ENCODE assay signal across 24 cellular contexts in the genomic region with DNA sequence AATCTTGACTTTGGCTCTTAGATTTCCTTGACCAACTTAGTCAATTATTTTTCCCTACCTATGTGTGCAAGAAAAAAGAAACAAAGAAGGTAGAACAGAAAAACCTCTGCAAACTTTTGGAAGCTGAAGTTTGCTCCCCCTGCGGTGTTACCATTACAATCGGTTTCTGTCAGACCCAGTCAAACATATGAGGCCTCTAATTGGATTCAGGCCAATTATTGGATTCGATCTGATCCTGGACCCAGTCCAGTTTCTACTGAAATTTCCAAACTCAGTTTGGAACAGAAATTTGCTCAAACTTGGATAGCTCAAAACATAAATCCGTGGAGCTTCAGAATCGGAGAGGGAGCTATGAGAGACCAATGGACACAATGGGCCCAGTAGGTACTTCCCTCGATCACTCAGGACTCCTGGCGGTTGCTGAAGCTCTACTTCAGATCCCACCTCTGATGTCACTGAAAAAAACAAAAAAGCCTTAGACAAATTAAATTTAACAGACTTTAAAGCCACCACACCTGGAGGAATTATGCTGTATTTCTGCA.
"Had no signal": no experiment of that assay in that cellular context is flagged by ENCODE, and none has a peak within 500 bp of the region (broad histone marks: within the 10 kb centered on the region; RNA-seq: fewer than 3 reads in every experiment).

No MANE protein-coding gene starts in this region.

- H3K4me3 ChIP-seq: esophagus squamous epithelium, heart right ventricle, lung, prostate gland, right atrium auricular region, sigmoid colon, thoracic aorta, tibial nerve, upper lobe of left lung had no signal

- DNase-seq: cortex of kidney; effector memory CD8-positive, alpha-beta T cell; erythroblast; esophagus squamous epithelium; foreskin melanocyte; glutamatergic neuron; heart right ventricle; hippocampal formation; naive thymus-derived CD4-positive, alpha-beta T cell; nucleus accumbens; sigmoid colon; stimulated activated CD4-positive, alpha-beta T cell treated with anti-CD3 and anti-CD28 coated beads, Interleukin-2, amount 100 ng/mL, for 24 hours; stimulated activated CD4-positive, alpha-beta T cell treated with anti-CD3 and anti-CD28 coated beads, Interleukin-4, amount 100 ng/mL, for 4 hours; stimulated activated naive CD8-positive, alpha-beta T cell treated with anti-CD3 and anti-CD28 coated beads, Interleukin-15, Interleukin-2, amounts not matched to agents 100 U/mL and 50 U/mL, for 24 hours; upper lobe of left lung had no signal

- H3K4me1 ChIP-seq: esophagus squamous epithelium, heart right ventricle, prostate gland, right atrium auricular region, sigmoid colon, tibial nerve, upper lobe of left lung had no signal

- H3K36me3 ChIP-seq: esophagus squamous epithelium, heart right ventricle, prostate gland, right atrium auricular region, sigmoid colon, thoracic aorta, tibial nerve, upper lobe of left lung had no signal

- H3K27ac ChIP-seq: esophagus squamous epithelium, heart right ventricle, prostate gland, right atrium auricular region, sigmoid colon, thoracic aorta, tibial nerve, upper lobe of left lung had no signal

- ATAC-seq: effector memory CD8-positive, alpha-beta T cell; heart right ventricle; naive thymus-derived CD4-positive, alpha-beta T cell; stimulated activated memory B cell treated with anti-CD40 and anti-IgM and Interleukin-4, amounts not matched to agents 10 μg/mL and 1 μg/mL and 100 μg/mL, for 72 hours; stimulated activated naive CD8-positive, alpha-beta T cell treated with anti-CD3 and anti-CD28 coated beads, Interleukin-15, Interleukin-2, amounts not matched to agents 100 U/mL and 50 U/mL, for 24 hours had no signal

- FAIRE-seq: endometrium, keratinocyte, urothelium cell line had no signal

- H3K27me3 ChIP-seq: esophagus squamous epithelium, heart right ventricle, right atrium auricular region, sigmoid colon, tibial nerve, upper lobe of left lung had no signal

- H3K9me3 ChIP-seq: esophagus squamous epithelium, heart right ventricle, prostate gland, right atrium auricular region, sigmoid colon, thoracic aorta, tibial nerve, upper lobe of left lung had no signal
